Comparison of ENCODE assay signal across 14 cellular contexts in the genomic region with DNA sequence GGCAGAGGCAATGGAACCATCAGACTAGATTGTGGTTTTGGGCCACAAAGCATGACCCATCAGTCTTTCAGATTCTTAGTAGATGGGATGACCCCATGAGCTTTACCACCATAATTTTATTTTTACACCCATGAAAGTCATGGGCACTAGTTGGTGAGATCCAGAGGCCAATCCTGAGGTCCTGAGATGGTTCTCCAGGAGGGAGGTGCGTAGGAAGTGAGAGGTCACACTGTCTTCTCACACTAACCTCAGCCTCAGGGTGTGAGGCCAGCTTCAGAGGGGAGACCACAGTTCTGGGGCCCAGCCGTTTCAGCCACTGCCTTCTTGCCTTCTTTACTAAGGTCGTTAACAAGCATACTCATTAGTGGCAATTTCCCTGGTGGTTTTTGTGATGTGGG.
DNase-seq lines count a peak whose midpoint lies in the region; ATAC-seq and TF ChIP-seq lines count a peak whose summit lies in the region.
"Had no signal": no experiment of that assay in that cellular context is flagged by ENCODE, and none has a peak within 500 bp of the region (broad histone marks: within the 10 kb centered on the region; RNA-seq: fewer than 3 reads in every experiment).

No MANE protein-coding gene starts in this region.

- CTCF ChIA-PET in CD8-positive, alpha-beta memory T cell (lab: Charles Lee) = interaction anchor here (0.8 to 1.9 kb wide), 3 partner anchors 11 to 19 kb away, joined by 3 to 6 read pairs (median 4); no protein-coding TSS in a partner anchor

- peak overlapping the region in 5 of 8 donors; percentile 40 to 86 (median 72) for H3K27ac Mint-ChIP-seq in CD8-positive, alpha-beta memory T cell
- peak overlapping the region; percentile 97 for H3K27ac Mint-ChIP-seq in activated T-helper 17 cell treated with anti-CD3 and anti-CD28 coated beads, Interleukin-2, amount 50 U/mL, for 72 hours
- H3K27ac Mint-ChIP-seq: type B pancreatic cell, WTC11 had no signal

- POLR2A ChIA-PET in CD8-positive, alpha-beta memory T cell (lab: Charles Lee) = interaction anchor here (0.9 kb wide), 1 partner anchor 14 kb away, joined by 4 read pairs; no protein-coding TSS in a partner anchor

- peaks cover 17% of the 10 kb centered on the region for H3K4me1 ChIP-seq in CD8-positive, alpha-beta memory T cell (ENCODE audit: insufficient read depth, low read length)
- H3K4me1 ChIP-seq: esophagus squamous epithelium had no signal

- peaks cover 20 to 41% (median 39%) of the 10 kb centered on the region in 3 donors for H3K4me1 Mint-ChIP-seq in CD8-positive, alpha-beta memory T cell
- peaks cover 11% of the 10 kb centered on the region for H3K4me1 Mint-ChIP-seq in activated T-helper 17 cell treated with anti-CD3 and anti-CD28 coated beads, Interleukin-2, amount 50 U/mL, for 72 hours

- in situ Hi-C loops in KBM-7 (cut with MboI; ENCODE audit: low pct_unique_long_range_greater_than_20kb, low sequenced_read_pairs) (no loop called here), brain microvascular endothelial cell (cut with HindIII; ENCODE audit: low pct_ligation_motif_present, low sequenced_read_pairs) (no loop called here)

- no peaks in the 10 kb centered on the region for H3K9me3 Mint-ChIP-seq in CD8-positive, alpha-beta memory T cell
- peaks cover 7% of the 10 kb centered on the region for H3K9me3 Mint-ChIP-seq in activated T-helper 17 cell treated with anti-CD3 and anti-CD28 coated beads, Interleukin-2, amount 50 U/mL, for 72 hours
- H3K9me3 Mint-ChIP-seq: type B pancreatic cell had no signal

- H3K36me3 ChIP-seq in CD8-positive, alpha-beta memory T cell (ENCODE audit: insufficient read depth, low read length) = no peaks in the 10 kb centered on the region
- H3K36me3 ChIP-seq in brain microvascular endothelial cell (replicated peaks) = no peaks in the 10 kb centered on the region
- H3K36me3 ChIP-seq: esophagus squamous epithelium had no signal

- no peak overlapping the region for H3K27ac ChIP-seq in CD8-positive, alpha-beta memory T cell (ENCODE audit: low read depth, low read length)
- H3K27ac ChIP-seq in brain microvascular endothelial cell = no peak overlapping the region
- H3K27ac ChIP-seq: esophagus squamous epithelium had no signal

- peaks cover 0 to under 1% of the 10 kb centered on the region in 2 donors for H3K27me3 Mint-ChIP-seq in CD8-positive, alpha-beta memory T cell
- H3K27me3 Mint-ChIP-seq in activated T-helper 17 cell treated with anti-CD3 and anti-CD28 coated beads, Interleukin-2, amount 50 U/mL, for 72 hours = no peaks in the 10 kb centered on the region
- H3K27me3 Mint-ChIP-seq: type B pancreatic cell had no signal

- H3K9me3 ChIP-seq in CD8-positive, alpha-beta memory T cell (ENCODE audit: low read length) = no peaks in the 10 kb centered on the region
- H3K9me3 ChIP-seq: esophagus squamous epithelium had no signal

- ATAC-seq in GM19043 (IDR thresholded peaks at IDR 0.05; ENCODE audit: low read depth, unreplicated experiment) (peak; percentile 23), HG03097 (IDR thresholded peaks at IDR 0.05; ENCODE audit: low FRiP score, unreplicated experiment) (peak; percentile 20)
- peak; percentile 51 for ATAC-seq in activated T-helper 17 cell treated with anti-CD3 and anti-CD28 coated beads, Interleukin-2, amount 50 U/mL, for 72 hours (replicated peaks)
- ATAC-seq: Panc1, WTC11 had no signal

- no peak overlapping the region for H3K4me3 ChIP-seq in CD8-positive, alpha-beta memory T cell (ENCODE audit: low read length)
- no peak overlapping the region for H3K4me3 ChIP-seq in brain microvascular endothelial cell (ENCODE audit: low read depth, low read length)
- H3K4me3 ChIP-seq: esophagus squamous epithelium had no signal

- H3K4me3 Mint-ChIP-seq in CD8-positive, alpha-beta memory T cell = peak overlapping the region in 1 of 7 donors; percentile 41
- H3K4me3 Mint-ChIP-seq in activated T-helper 17 cell treated with anti-CD3 and anti-CD28 coated beads, Interleukin-2, amount 50 U/mL, for 72 hours = peak overlapping the region; percentile 53
- H3K4me3 Mint-ChIP-seq: type B pancreatic cell, WTC11 had no signal

- no peak for DNase-seq in CD8-positive, alpha-beta memory T cell
- DNase-seq in NCI-H1048 (lab: John Stamatoyannopoulos, UW) (no peak), KBM-7 (no peak), mesenteric fat pad (ENCODE audit: low spot score) (no peak), brain microvascular endothelial cell (no peak)
- DNase-seq: esophagus squamous epithelium; occipital lobe; stimulated activated CD4-positive, alpha-beta T cell treated with anti-CD3 and anti-CD28 coated beads, Interleukin-2, amount 100 ng/mL, for 48 hours had no signal

- TF ChIP-seq CTCF in brain microvascular endothelial cell (IDR thresholded peaks at IDR 0.05; ENCODE audit: low read depth, low read length, missing control alignments) = no peak

- no peaks in the 10 kb centered on the region for H3K27me3 ChIP-seq in CD8-positive, alpha-beta memory T cell (ENCODE audit: insufficient read depth, low read length, poor library complexity, severe bottlenecking)
- no peaks in the 10 kb centered on the region for H3K27me3 ChIP-seq in brain microvascular endothelial cell (replicated peaks)
- H3K27me3 ChIP-seq: esophagus squamous epithelium had no signal

- H3K36me3 Mint-ChIP-seq in CD8-positive, alpha-beta memory T cell = no peaks in the 10 kb centered on the region
- peaks cover 5% of the 10 kb centered on the region for H3K36me3 Mint-ChIP-seq in activated T-helper 17 cell treated with anti-CD3 and anti-CD28 coated beads, Interleukin-2, amount 50 U/mL, for 72 hours (ENCODE audit: low read depth)
- H3K36me3 Mint-ChIP-seq: type B pancreatic cell had no signal
